ENCODE assay signal across 25 cellular contexts in the genomic region with DNA sequence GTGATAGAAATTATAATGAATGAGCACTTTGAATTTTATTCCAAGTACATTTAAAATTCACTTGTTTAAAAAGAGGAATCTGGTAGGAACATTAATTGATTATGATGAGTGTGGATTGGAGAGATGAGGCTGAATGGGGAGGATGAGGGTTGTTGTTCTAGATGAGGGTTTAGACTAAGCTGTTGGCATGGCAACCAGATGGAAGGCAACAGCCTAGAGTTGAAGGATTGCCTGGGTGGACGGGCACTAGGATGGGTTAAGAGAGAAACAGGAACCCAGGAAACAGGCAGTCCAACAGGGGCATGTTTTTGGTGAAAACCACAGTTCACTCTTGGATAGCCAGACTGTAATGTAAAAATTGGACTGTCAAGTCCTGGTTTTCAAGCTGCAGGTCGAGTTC.
DNase-seq lines count a peak whose midpoint lies in the region; ATAC-seq and TF ChIP-seq lines count a peak whose summit lies in the region.
"Had no signal": no experiment of that assay in that cellular context is flagged by ENCODE, and none has a peak within 500 bp of the region (broad histone marks: within the 10 kb centered on the region; RNA-seq: fewer than 3 reads in every experiment).

No MANE protein-coding gene starts in this region.

- H3K4me3 ChIP-seq in neural progenitor cell = no peak overlapping the region
- H3K4me3 ChIP-seq: PC-9, SJSA1 had no signal

- no peak for TF ChIP-seq CTCF in neural progenitor cell (IDR thresholded peaks at IDR 0.05)

- H3K9ac ChIP-seq in neural progenitor cell = no peak overlapping the region

- H3K9me3 ChIP-seq in neural progenitor cell (ENCODE audit: low read depth) = no peaks in the 10 kb centered on the region
- H3K9me3 ChIP-seq: BE2C had no signal

- H3K27ac Mint-ChIP-seq in neural progenitor cell = no peak overlapping the region
- H3K27ac Mint-ChIP-seq: CD14-positive monocyte had no signal

- H3K27me3 ChIP-seq in neural progenitor cell = no peaks in the 10 kb centered on the region
- H3K27me3 ChIP-seq: BE2C, SJSA1 had no signal

- DNase-seq in DMS53 (lab: John Stamatoyannopoulos, UW) (peak; percentile 32), DMS53 treated with DMSO at 0.1 percent for 48 hours (lab: John Stamatoyannopoulos, UW; ENCODE audit: unreplicated experiment) (no peak), NCI-H82 (lab: John Stamatoyannopoulos, UW) (peak; percentile 91), ecto neural progenitor cell (ENCODE audit: low spot score) (peak; percentile 49), neural progenitor cell (ENCODE audit: low spot score) (peak; percentile 80)
- DNase-seq: BE2C; CD8-positive, alpha-beta memory T cell; HCEC 1CT; Kasumi-1; NCI-H1092 treated with DMSO at 0.1 percent for 48 hours; NCI-H1436; NCI-H187 treated with DMSO at 0.1 percent for 48 hours; NCI-H2107; NCI-H2227 treated with DMSO at 0.1 percent for 48 hours; NCI-H510A; NCI-H774; PC-9; Right ventricle myocardium superior; RPMI8226 had no signal

- no peaks in the 10 kb centered on the region for H4K20me1 ChIP-seq in neural progenitor cell (ENCODE audit: low read depth)

- no peaks in the 10 kb centered on the region for H3K79me2 ChIP-seq in neural progenitor cell (ENCODE audit: low read depth)

- H3K4me2 ChIP-seq in neural progenitor cell = no peak overlapping the region
- H3K4me2 ChIP-seq: PC-9 had no signal

- H3F3A ChIP-seq in neural progenitor cell (ENCODE audit: low read depth) = no peaks in the 10 kb centered on the region

- no peak for ATAC-seq in GM21576 (IDR thresholded peaks at IDR 0.05; ENCODE audit: unreplicated experiment)
- no peak for ATAC-seq in HG03097 (IDR thresholded peaks at IDR 0.05; ENCODE audit: low FRiP score, unreplicated experiment)
- ATAC-seq in HG03354 (IDR thresholded peaks at IDR 0.05; ENCODE audit: poor library complexity, severe bottlenecking, unreplicated experiment) = no peak

- no peaks in the 10 kb centered on the region for H3K36me3 ChIP-seq in neural progenitor cell
- H3K36me3 ChIP-seq: BE2C, SJSA1 had no signal

- H3K27me3 Mint-ChIP-seq in neural progenitor cell (ENCODE audit: insufficient read depth, low read depth) = no peaks in the 10 kb centered on the region

- peaks cover 20% of the 10 kb centered on the region for H3K4me1 Mint-ChIP-seq in neural progenitor cell
- H3K4me1 Mint-ChIP-seq: CD8-positive, alpha-beta memory T cell had no signal

- H3K4me3 Mint-ChIP-seq in neural progenitor cell = no peak overlapping the region
- H3K4me3 Mint-ChIP-seq: CD14-positive monocyte; CD8-positive, alpha-beta memory T cell had no signal

- peaks cover 6% of the 10 kb centered on the region for H3K4me1 ChIP-seq in neural progenitor cell
- H3K4me1 ChIP-seq: BE2C, SJSA1 had no signal

- H3K9me3 Mint-ChIP-seq in neural progenitor cell = peaks cover 5% of the 10 kb centered on the region

- H3K27ac ChIP-seq in neural progenitor cell = no peak overlapping the region
- H3K27ac ChIP-seq: 22Rv1, PC-9, SJSA1 had no signal

- no peak overlapping the region for H2AFZ ChIP-seq in neural progenitor cell (replicated peaks)
- H2AFZ ChIP-seq: PC-9 had no signal

- no peaks in the 10 kb centered on the region for H3K36me3 Mint-ChIP-seq in neural progenitor cell
- H3K36me3 Mint-ChIP-seq: CD14-positive monocyte had no signal
